Comparison of ENCODE assay signal across 15 cellular contexts in the genomic region with DNA sequence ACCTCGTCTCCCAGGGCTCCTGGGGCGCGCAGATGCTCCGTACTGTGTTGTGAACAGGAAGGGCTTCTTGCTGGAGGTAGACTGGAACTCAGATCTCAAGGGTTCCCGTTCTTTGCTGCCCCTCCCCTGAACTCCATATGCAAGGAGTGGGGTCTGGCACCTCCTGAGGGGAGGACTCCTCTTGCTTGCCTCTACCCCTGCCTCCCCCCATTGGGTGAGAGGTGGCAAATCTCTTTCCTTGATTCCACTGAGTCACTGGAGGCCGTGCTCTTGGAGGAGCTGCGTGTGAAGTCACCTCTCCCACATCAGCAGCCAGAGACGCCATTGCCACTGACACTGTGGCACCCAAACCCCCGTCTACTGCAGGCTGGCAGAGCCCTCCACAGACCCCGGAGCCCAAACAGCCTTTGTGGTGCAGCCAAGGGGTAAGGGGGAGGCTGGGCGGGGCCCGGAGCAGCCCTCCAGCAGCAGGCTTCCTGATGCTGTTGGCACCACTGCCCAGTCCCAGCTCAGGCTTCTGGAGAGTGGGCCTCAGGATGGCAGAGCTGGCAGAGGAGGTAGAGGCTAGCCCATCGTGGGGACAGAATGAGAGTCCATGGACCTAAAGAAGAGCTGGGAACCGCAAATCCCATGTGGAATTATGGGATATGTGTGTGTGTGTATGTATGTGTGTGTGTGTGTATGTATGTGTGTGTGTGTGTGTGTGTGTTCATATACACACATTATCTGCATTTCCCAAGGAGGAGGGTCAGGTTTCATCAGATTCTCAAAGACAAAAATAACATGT.
DNase-seq lines count a peak whose midpoint lies in the region; ATAC-seq and TF ChIP-seq lines count a peak whose summit lies in the region.
"Had no signal": no experiment of that assay in that cellular context is flagged by ENCODE, and none has a peak within 500 bp of the region (broad histone marks: within the 10 kb centered on the region; RNA-seq: fewer than 3 reads in every experiment).

No MANE protein-coding gene starts in this region.

- no peaks in the 10 kb centered on the region for H3K27me3 Mint-ChIP-seq in activated naive CD4-positive, alpha-beta T cell treated with anti-CD3 and anti-CD28 coated beads for 36 hours (ENCODE audit: low read depth)
- H3K27me3 Mint-ChIP-seq in activated naive CD4-positive, alpha-beta T cell treated with anti-CD3 and anti-CD28 coated beads, Interleukin-2, amount 10 ng/mL, durations not matched to agents 7 days and 5 days = peaks cover 16% of the 10 kb centered on the region
- H3K27me3 Mint-ChIP-seq: central memory CD8-positive, alpha-beta T cell; progenitor cell of endocrine pancreas had no signal

- peaks cover 78% of the 10 kb centered on the region for H3K4me1 ChIP-seq in Loucy (ENCODE audit: insufficient read depth, low read length, poor library complexity, severe bottlenecking)
- H3K4me1 ChIP-seq in effector memory CD4-positive, alpha-beta T cell (ENCODE audit: control insufficient read depth, insufficient read depth, low read length, poor library complexity, severe bottlenecking) = peaks cover 59% of the 10 kb centered on the region
- H3K4me1 ChIP-seq in stomach = peaks cover 0 to 49% (median 6%) of the 10 kb centered on the region in 4 donors
- H3K4me1 ChIP-seq: SJCRH30 had no signal

- CTCF ChIA-PET in activated naive CD4-positive, alpha-beta T cell treated with anti-CD3 and anti-CD28 coated beads for 36 hours (lab: Charles Lee) = interaction anchor here (0.6 to 8.1 kb wide), 8 partner anchors 27 to 103 kb away, joined by 3 to 144 read pairs (median 9); partner anchors contain the start of gene RUNX3
- CTCF ChIA-PET in activated naive CD4-positive, alpha-beta T cell treated with anti-CD3 and anti-CD28 coated beads, Interleukin-2, amount 10 ng/mL, durations not matched to agents 7 days and 5 days (lab: Charles Lee) = interaction anchor here (1.1 to 8.2 kb wide), 9 partner anchors 12 to 186 kb away, joined by 3 to 190 read pairs (median 18); partner anchors contain the start of gene RUNX3

- peaks cover 52% of the 10 kb centered on the region for H3K4me1 Mint-ChIP-seq in activated naive CD4-positive, alpha-beta T cell treated with anti-CD3 and anti-CD28 coated beads for 36 hours (ENCODE audit: low read depth)
- H3K4me1 Mint-ChIP-seq in activated naive CD4-positive, alpha-beta T cell treated with anti-CD3 and anti-CD28 coated beads, Interleukin-2, amount 10 ng/mL, durations not matched to agents 7 days and 5 days = peaks cover 60% of the 10 kb centered on the region
- H3K4me1 Mint-ChIP-seq: H9 had no signal

- peak overlapping the region; percentile 80 for H3K4me2 ChIP-seq in Loucy (ENCODE audit: low read depth, low read length, poor library complexity, severe bottlenecking)

- H3K79me2 ChIP-seq in Loucy (ENCODE audit: insufficient read depth, low read length) = no peaks in the 10 kb centered on the region

- no peaks in the 10 kb centered on the region for H3K9me3 Mint-ChIP-seq in activated naive CD4-positive, alpha-beta T cell treated with anti-CD3 and anti-CD28 coated beads for 36 hours
- no peaks in the 10 kb centered on the region for H3K9me3 Mint-ChIP-seq in activated naive CD4-positive, alpha-beta T cell treated with anti-CD3 and anti-CD28 coated beads, Interleukin-2, amount 10 ng/mL, durations not matched to agents 7 days and 5 days
- H3K9me3 Mint-ChIP-seq: central memory CD8-positive, alpha-beta T cell; H9 had no signal

- TF ChIP-seq EP300 in stomach (IDR thresholded peaks at IDR 0.05) = no peak

- no peak for ATAC-seq in HG03280 (IDR thresholded peaks at IDR 0.05; ENCODE audit: unreplicated experiment)

- DNase-seq in activated naive CD4-positive, alpha-beta T cell treated with anti-CD3 and anti-CD28 coated beads for 36 hours = no peak
- no peak for DNase-seq in activated naive CD4-positive, alpha-beta T cell treated with anti-CD3 and anti-CD28 coated beads, Interleukin-2, amount 10 ng/mL, durations not matched to agents 7 days and 5 days
- no peak for DNase-seq in effector memory CD4-positive, alpha-beta T cell
- DNase-seq in stomach (no peak), mucosa of gallbladder (ENCODE audit: low spot score) (no peak), NCI-H187 (lab: John Stamatoyannopoulos, UW) (no peak)
- DNase-seq: H9, MM.1S, NCI-H2029 treated with DMSO at 0.1 percent for 48 hours, NCI-H524 treated with DMSO at 0.1 percent for 48 hours, SJCRH30 had no signal

- no peak for TF ChIP-seq POLR2A in stomach (IDR thresholded peaks at IDR 0.05)

- H3K27ac ChIP-seq in effector memory CD4-positive, alpha-beta T cell (ENCODE audit: insufficient read depth, low read length, poor library complexity, severe bottlenecking) = peak overlapping the region; percentile 58
- H3K27ac ChIP-seq in stomach = peak overlapping the region in 4 of 5 donors; percentile 36 to 65 (median 52)
- H3K27ac ChIP-seq: SJCRH30 had no signal

- H3K36me3 ChIP-seq in Loucy (ENCODE audit: insufficient read depth, low read length) (no peaks in the 10 kb centered on the region), stomach (no peaks in the 10 kb centered on the region)
- no peaks in the 10 kb centered on the region for H3K36me3 ChIP-seq in effector memory CD4-positive, alpha-beta T cell (ENCODE audit: control insufficient read depth, insufficient read depth, low read length)
- H3K36me3 ChIP-seq: SJCRH30 had no signal

- H3K4me3 ChIP-seq in Loucy (ENCODE audit: low read length, poor library complexity, severe bottlenecking) = peak overlapping the region; percentile 63
- H3K4me3 ChIP-seq in effector memory CD4-positive, alpha-beta T cell (ENCODE audit: insufficient read depth, low read depth, low read length, poor library complexity, severe bottlenecking) = no peak overlapping the region
- no peak overlapping the region for H3K4me3 ChIP-seq in stomach
- H3K4me3 ChIP-seq: SJCRH30 had no signal

- peak overlapping the region; percentile 3 for H3K4me3 Mint-ChIP-seq in activated naive CD4-positive, alpha-beta T cell treated with anti-CD3 and anti-CD28 coated beads for 36 hours
- no peak overlapping the region for H3K4me3 Mint-ChIP-seq in activated naive CD4-positive, alpha-beta T cell treated with anti-CD3 and anti-CD28 coated beads, Interleukin-2, amount 10 ng/mL, durations not matched to agents 7 days and 5 days
- H3K4me3 Mint-ChIP-seq: central memory CD8-positive, alpha-beta T cell; H9 had no signal

- peaks cover 2% of the 10 kb centered on the region for H3K36me3 Mint-ChIP-seq in activated naive CD4-positive, alpha-beta T cell treated with anti-CD3 and anti-CD28 coated beads for 36 hours (ENCODE audit: low read depth)
- H3K36me3 Mint-ChIP-seq in activated naive CD4-positive, alpha-beta T cell treated with anti-CD3 and anti-CD28 coated beads, Interleukin-2, amount 10 ng/mL, durations not matched to agents 7 days and 5 days = no peaks in the 10 kb centered on the region

- intact Hi-C loops in activated naive CD4-positive, alpha-beta T cell treated with anti-CD3 and anti-CD28 coated beads for 36 hours (cut with micrococcal nuclease) = loop anchor here (5.0 to 10.0 kb wide), 5 partner anchors 290 to 550 kb away; partner anchors contain the start of genes CLIC4 and TMEM50A
- intact Hi-C loops in stomach (cut with DNase I; ENCODE audit: low total_unique reads) = no loop called here

- peak overlapping the region; percentile 92 for H3K9ac ChIP-seq in Loucy (ENCODE audit: low read depth, low read length, poor library complexity, severe bottlenecking)

- no peaks in the 10 kb centered on the region for H3K9me2 ChIP-seq in Loucy (replicated peaks; ENCODE audit: low read depth, low read length)

- H3K9me3 ChIP-seq in Loucy (ENCODE audit: insufficient read depth, low read depth, low read length) (no peaks in the 10 kb centered on the region), stomach (no peaks in the 10 kb centered on the region)
- H3K9me3 ChIP-seq in effector memory CD4-positive, alpha-beta T cell (ENCODE audit: control insufficient read depth, low read length) = no peaks in the 10 kb centered on the region
- H3K9me3 ChIP-seq: SJCRH30 had no signal

- peaks cover 9% of the 10 kb centered on the region; the same call in 1 of the 2 replicates for H3F3A ChIP-seq in Loucy (ENCODE audit: low read depth)

- no peaks in the 10 kb centered on the region for H3K27me3 ChIP-seq in Loucy (ENCODE audit: insufficient read depth, low read length, poor library complexity, severe bottlenecking)
- H3K27me3 ChIP-seq in effector memory CD4-positive, alpha-beta T cell (replicated peaks; ENCODE audit: control insufficient read depth, insufficient read depth, low read length, poor library complexity, severe bottlenecking) = no peaks in the 10 kb centered on the region
- H3K27me3 ChIP-seq in stomach = peaks cover 0 to 13% (median 0%) of the 10 kb centered on the region in 3 donors
- H3K27me3 ChIP-seq: SJCRH30 had no signal

- no peak overlapping the region for H2AFZ ChIP-seq in Loucy (ENCODE audit: low read length)

- no peaks in the 10 kb centered on the region for H4K20me1 ChIP-seq in Loucy (ENCODE audit: insufficient read depth, low read length, poor library complexity, severe bottlenecking)

- peak overlapping the region; percentile 39 for H3K27ac Mint-ChIP-seq in activated naive CD4-positive, alpha-beta T cell treated with anti-CD3 and anti-CD28 coated beads for 36 hours
- no peak overlapping the region for H3K27ac Mint-ChIP-seq in activated naive CD4-positive, alpha-beta T cell treated with anti-CD3 and anti-CD28 coated beads, Interleukin-2, amount 10 ng/mL, durations not matched to agents 7 days and 5 days
- H3K27ac Mint-ChIP-seq: H9, progenitor cell of endocrine pancreas had no signal

- WGBS in stomach, 5 donors = 84 to 87% (median 86%) methylated on average over 11 to 14 of the region's 14 CpGs

- no peak for TF ChIP-seq CTCF in Loucy (conservative IDR thresholded peaks at IDR 0.05; ENCODE audit: low read length)
- no peak for TF ChIP-seq CTCF in stomach (IDR thresholded peaks at IDR 0.05)
